ENCODE assay signal across 1 cellular context in genomic region chr18:35322486-35323258, GRCh38.
TF ChIP-seq lines count a peak whose summit lies in the region.

No MANE protein-coding gene starts in this region.

TF ChIP-seq in K562, 482 proteins besides CTCF, POLR2A, EP300 and RAD21:
- peak; percentile 54 for TF ChIP-seq TCF3 (CRISPR knock-in tag; IDR thresholded peaks at IDR 0.05)
- peak; percentile 24; the same call in 1 of the 2 replicates for TF ChIP-seq JUND (IDR thresholded peaks at IDR 0.05; ENCODE audit: borderline replicate concordance, low read depth, low read length)
- TF ChIP-seq JUND (tag; IDR thresholded peaks at IDR 0.05; ENCODE audit: borderline replicate concordance, low read depth, low read length) = peak; percentile 44; the same call in 1 of the 3 replicates
- 0 out of 2 replicates have a peak, but pooled peaks have one; percentile 15 for TF ChIP-seq FOSL1 (tag; conservative IDR thresholded peaks at IDR 0.05)
- no peak for TF ChIP-seq ZNF551 (CRISPR knock-in tag; IDR thresholded peaks at IDR 0.05)
- peak; percentile 83 for TF ChIP-seq MEIS2 (IDR thresholded peaks at IDR 0.05; ENCODE audit: partially characterized antibody)
- 0 out of 4 replicates have a peak, but pooled peaks of 1 of the 2 experiments have one; percentile 27 for TF ChIP-seq TEAD1 (CRISPR knock-in tag; IDR thresholded peaks at IDR 0.05)
- no peak for TF ChIP-seq BDP1 (IDR thresholded peaks at IDR 0.05; ENCODE audit: insufficient read depth, insufficient read length)
- TF ChIP-seq MAZ (CRISPR knock-in tag; conservative IDR thresholded peaks at IDR 0.05 in 1 of 2, IDR thresholded peaks at IDR 0.05 in 1 of 2) = 0 out of 4 replicates have a peak, but pooled peaks of 1 of the 2 experiments have one; percentile 25
- TF ChIP-seq PBX2 (CRISPR knock-in tag; IDR thresholded peaks at IDR 0.05; ENCODE audit: low read depth) = no peak
- TF ChIP-seq PBX2 (tag; conservative IDR thresholded peaks at IDR 0.05; ENCODE audit: low read depth) = peak; percentile 58
- TF ChIP-seq RCOR1 (IDR thresholded peaks at IDR 0.05; ENCODE audit: borderline replicate concordance in 1 of 2, low read depth in 2 of 2, low read length in 2 of 2) = peak in 1 of 2 experiments; percentile 45; a peak in 1 of 4 replicates
- peak; percentile 72; the same call in 1 of the 2 replicates for TF ChIP-seq ZNF324 (CRISPR knock-in tag; IDR thresholded peaks at IDR 0.05)
- TF ChIP-seq CC2D1A (IDR thresholded peaks at IDR 0.05) = no peak
- peak; percentile 21; the same call in 1 of the 2 replicates for TF ChIP-seq CBFA2T2 (conservative IDR thresholded peaks at IDR 0.05)
- no peak for TF ChIP-seq ZNF707 (CRISPR knock-in tag; conservative IDR thresholded peaks at IDR 0.05)
- peak; percentile 65; the same call in 1 of the 2 replicates for TF ChIP-seq MECOM (CRISPR knock-in tag; IDR thresholded peaks at IDR 0.05)
- TF ChIP-seq CBFA2T3 (IDR thresholded peaks at IDR 0.05) = peak; percentile 51
- 0 out of 2 replicates have a peak, but pooled peaks have one; percentile 17 for TF ChIP-seq CTBP1 (IDR thresholded peaks at IDR 0.05; ENCODE audit: borderline replicate concordance)
- TF ChIP-seq HMBOX1 (IDR thresholded peaks at IDR 0.05) = peak; percentile 87
